ENCODE assay signal across 1 cellular context in the genomic region with DNA sequence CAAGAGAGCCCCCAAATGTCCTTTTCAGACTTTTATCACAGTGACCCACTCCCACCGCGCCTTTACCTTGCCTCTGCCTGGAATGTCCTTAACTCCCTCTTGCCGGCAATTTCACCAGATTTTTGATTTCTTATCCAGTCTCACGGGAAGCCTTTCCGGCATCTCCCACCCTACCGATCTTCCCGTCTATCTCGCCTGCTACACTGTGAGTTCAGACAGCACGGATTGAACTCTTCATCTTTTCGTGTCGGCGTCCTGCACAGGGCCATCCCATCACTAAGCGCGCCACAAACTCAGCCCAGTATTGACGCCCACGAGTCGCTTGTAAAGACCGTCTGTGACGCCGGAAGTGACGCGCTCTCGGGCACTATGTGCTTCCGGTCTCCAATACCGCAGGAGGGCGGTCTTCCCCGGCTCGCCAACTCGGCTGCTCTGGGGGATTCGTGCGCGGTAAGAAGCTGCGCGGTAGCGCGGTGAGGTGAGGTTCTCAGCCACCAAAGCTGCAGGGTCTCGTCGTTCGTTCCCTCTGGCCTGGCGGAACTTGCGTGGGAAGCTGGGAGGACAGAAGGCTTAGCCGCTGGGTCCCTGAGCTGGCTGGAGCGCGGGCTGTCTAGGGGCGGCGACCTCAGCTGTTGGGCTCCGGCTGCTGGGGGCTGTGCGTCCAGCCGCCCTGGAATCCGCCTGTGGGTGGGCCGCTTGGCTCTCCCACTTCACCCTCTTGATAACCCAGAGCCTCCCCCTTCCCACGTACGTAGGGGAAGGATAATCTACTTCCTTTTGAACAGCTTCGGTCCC.
TF ChIP-seq lines count a peak whose summit lies in the region.

A gene with protein sequence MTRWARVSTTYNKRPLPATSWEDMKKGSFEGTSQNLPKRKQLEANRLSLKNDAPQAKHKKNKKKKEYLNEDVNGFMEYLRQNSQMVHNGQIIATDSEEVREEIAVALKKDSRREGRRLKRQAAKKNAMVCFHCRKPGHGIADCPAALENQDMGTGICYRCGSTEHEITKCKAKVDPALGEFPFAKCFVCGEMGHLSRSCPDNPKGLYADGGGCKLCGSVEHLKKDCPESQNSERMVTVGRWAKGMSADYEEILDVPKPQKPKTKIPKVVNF (plus strand): TSS at position 367 of the 795 bp plus-strand sequence. CDS start 3,171 bp downstream, outside the sequence.

TF ChIP-seq in H1, 55 proteins besides CTCF, POLR2A, EP300 and RAD21 (continued from another document):
- TF ChIP-seq SAP30 (IDR thresholded peaks at IDR 0.05; ENCODE audit: insufficient read depth, insufficient replicate concordance, low read length), result no peak
- TF ChIP-seq KDM5A (IDR thresholded peaks at IDR 0.05; ENCODE audit: low read length), result peak; percentile 62; the same call in 1 of the 2 replicates
- no peak for TF ChIP-seq SIX5 (IDR thresholded peaks at IDR 0.05; ENCODE audit: low read depth, low read length)
- peak; percentile 48; the same call in 1 of the 2 replicates for TF ChIP-seq CHD2 (IDR thresholded peaks at IDR 0.05; ENCODE audit: low read length)
- TF ChIP-seq, protein P1, sequence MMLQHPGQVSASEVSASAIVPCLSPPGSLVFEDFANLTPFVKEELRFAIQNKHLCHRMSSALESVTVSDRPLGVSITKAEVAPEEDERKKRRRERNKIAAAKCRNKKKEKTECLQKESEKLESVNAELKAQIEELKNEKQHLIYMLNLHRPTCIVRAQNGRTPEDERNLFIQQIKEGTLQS (IDR thresholded peaks at IDR 0.05; ENCODE audit: insufficient read depth, low read depth, low read length), result peak; percentile 56; the same call in 1 of the 2 replicates
- TF ChIP-seq CBX5 (IDR thresholded peaks at IDR 0.05; ENCODE audit: low read depth, low read length), result no peak
- 0 out of 2 replicates have a peak, but pooled peaks have one; percentile 13 for TF ChIP-seq YY1 (IDR thresholded peaks at IDR 0.05; ENCODE audit: low read depth, low read length)
- TF ChIP-seq RBBP5 (IDR thresholded peaks at IDR 0.05; ENCODE audit: borderline replicate concordance, low read depth, low read length), result 0 out of 2 replicates have a peak, but pooled peaks have one; percentile 39
- TF ChIP-seq RXRA (IDR thresholded peaks at IDR 0.05; ENCODE audit: insufficient read depth, low read depth, low read length), result no peak
- TF ChIP-seq SP1 (IDR thresholded peaks at IDR 0.05; ENCODE audit: low read depth, low read length), result peak; percentile 63
- peak; percentile 86 for TF ChIP-seq EGR1 (IDR thresholded peaks at IDR 0.05; ENCODE audit: borderline replicate concordance, low read depth, low read length)
- no peak for TF ChIP-seq NANOG (IDR thresholded peaks at IDR 0.05; ENCODE audit: insufficient read depth, low read depth, low read length, poor library complexity, severe bottlenecking)
- TF ChIP-seq PHF8 (conservative IDR thresholded peaks at IDR 0.05; ENCODE audit: low read depth, low read length), result peak; percentile 99
- no peak for TF ChIP-seq CTBP2 (IDR thresholded peaks at IDR 0.05; ENCODE audit: borderline replicate concordance, insufficient read depth, insufficient read length, low read length)
- TF ChIP-seq GABPA (IDR thresholded peaks at IDR 0.05; ENCODE audit: borderline replicate concordance, insufficient read depth, low read length), result peak; percentile 97
- TF ChIP-seq, protein P2, sequence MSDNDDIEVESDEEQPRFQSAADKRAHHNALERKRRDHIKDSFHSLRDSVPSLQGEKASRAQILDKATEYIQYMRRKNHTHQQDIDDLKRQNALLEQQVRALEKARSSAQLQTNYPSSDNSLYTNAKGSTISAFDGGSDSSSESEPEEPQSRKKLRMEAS (IDR thresholded peaks at IDR 0.05), result peak; percentile 61; the same call in 1 of the 2 replicates
- no peak for TF ChIP-seq FOSL1 (IDR thresholded peaks at IDR 0.05; ENCODE audit: insufficient read depth, low read depth, low read length)
- TF ChIP-seq, protein P3, sequence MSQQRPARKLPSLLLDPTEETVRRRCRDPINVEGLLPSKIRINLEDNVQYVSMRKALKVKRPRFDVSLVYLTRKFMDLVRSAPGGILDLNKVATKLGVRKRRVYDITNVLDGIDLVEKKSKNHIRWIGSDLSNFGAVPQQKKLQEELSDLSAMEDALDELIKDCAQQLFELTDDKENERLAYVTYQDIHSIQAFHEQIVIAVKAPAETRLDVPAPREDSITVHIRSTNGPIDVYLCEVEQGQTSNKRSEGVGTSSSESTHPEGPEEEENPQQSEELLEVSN (IDR thresholded peaks at IDR 0.05), result no peak
- no peak for TF ChIP-seq NRF1 (IDR thresholded peaks at IDR 0.05; ENCODE audit: low read depth, low read length)
- peak; percentile 73 for TF ChIP-seq TAF7 (optimal IDR thresholded peaks at IDR 0.05; ENCODE audit: borderline replicate concordance, low read depth, low read length)
- TF ChIP-seq BRCA1 (IDR thresholded peaks at IDR 0.05; ENCODE audit: low read depth, low read length), result no peak
- peak; percentile 39 to 88; a peak in 2 of 4 replicates for TF ChIP-seq SIN3A (conservative IDR thresholded peaks at IDR 0.05 in 1 of 2, IDR thresholded peaks at IDR 0.05 in 1 of 2; ENCODE audit: low read depth in 1 of 2, low read length in 2 of 2)
- TF ChIP-seq KDM4A (IDR thresholded peaks at IDR 0.05; ENCODE audit: low read depth, low read length, severe bottlenecking), result no peak
- TF ChIP-seq, protein P4, sequence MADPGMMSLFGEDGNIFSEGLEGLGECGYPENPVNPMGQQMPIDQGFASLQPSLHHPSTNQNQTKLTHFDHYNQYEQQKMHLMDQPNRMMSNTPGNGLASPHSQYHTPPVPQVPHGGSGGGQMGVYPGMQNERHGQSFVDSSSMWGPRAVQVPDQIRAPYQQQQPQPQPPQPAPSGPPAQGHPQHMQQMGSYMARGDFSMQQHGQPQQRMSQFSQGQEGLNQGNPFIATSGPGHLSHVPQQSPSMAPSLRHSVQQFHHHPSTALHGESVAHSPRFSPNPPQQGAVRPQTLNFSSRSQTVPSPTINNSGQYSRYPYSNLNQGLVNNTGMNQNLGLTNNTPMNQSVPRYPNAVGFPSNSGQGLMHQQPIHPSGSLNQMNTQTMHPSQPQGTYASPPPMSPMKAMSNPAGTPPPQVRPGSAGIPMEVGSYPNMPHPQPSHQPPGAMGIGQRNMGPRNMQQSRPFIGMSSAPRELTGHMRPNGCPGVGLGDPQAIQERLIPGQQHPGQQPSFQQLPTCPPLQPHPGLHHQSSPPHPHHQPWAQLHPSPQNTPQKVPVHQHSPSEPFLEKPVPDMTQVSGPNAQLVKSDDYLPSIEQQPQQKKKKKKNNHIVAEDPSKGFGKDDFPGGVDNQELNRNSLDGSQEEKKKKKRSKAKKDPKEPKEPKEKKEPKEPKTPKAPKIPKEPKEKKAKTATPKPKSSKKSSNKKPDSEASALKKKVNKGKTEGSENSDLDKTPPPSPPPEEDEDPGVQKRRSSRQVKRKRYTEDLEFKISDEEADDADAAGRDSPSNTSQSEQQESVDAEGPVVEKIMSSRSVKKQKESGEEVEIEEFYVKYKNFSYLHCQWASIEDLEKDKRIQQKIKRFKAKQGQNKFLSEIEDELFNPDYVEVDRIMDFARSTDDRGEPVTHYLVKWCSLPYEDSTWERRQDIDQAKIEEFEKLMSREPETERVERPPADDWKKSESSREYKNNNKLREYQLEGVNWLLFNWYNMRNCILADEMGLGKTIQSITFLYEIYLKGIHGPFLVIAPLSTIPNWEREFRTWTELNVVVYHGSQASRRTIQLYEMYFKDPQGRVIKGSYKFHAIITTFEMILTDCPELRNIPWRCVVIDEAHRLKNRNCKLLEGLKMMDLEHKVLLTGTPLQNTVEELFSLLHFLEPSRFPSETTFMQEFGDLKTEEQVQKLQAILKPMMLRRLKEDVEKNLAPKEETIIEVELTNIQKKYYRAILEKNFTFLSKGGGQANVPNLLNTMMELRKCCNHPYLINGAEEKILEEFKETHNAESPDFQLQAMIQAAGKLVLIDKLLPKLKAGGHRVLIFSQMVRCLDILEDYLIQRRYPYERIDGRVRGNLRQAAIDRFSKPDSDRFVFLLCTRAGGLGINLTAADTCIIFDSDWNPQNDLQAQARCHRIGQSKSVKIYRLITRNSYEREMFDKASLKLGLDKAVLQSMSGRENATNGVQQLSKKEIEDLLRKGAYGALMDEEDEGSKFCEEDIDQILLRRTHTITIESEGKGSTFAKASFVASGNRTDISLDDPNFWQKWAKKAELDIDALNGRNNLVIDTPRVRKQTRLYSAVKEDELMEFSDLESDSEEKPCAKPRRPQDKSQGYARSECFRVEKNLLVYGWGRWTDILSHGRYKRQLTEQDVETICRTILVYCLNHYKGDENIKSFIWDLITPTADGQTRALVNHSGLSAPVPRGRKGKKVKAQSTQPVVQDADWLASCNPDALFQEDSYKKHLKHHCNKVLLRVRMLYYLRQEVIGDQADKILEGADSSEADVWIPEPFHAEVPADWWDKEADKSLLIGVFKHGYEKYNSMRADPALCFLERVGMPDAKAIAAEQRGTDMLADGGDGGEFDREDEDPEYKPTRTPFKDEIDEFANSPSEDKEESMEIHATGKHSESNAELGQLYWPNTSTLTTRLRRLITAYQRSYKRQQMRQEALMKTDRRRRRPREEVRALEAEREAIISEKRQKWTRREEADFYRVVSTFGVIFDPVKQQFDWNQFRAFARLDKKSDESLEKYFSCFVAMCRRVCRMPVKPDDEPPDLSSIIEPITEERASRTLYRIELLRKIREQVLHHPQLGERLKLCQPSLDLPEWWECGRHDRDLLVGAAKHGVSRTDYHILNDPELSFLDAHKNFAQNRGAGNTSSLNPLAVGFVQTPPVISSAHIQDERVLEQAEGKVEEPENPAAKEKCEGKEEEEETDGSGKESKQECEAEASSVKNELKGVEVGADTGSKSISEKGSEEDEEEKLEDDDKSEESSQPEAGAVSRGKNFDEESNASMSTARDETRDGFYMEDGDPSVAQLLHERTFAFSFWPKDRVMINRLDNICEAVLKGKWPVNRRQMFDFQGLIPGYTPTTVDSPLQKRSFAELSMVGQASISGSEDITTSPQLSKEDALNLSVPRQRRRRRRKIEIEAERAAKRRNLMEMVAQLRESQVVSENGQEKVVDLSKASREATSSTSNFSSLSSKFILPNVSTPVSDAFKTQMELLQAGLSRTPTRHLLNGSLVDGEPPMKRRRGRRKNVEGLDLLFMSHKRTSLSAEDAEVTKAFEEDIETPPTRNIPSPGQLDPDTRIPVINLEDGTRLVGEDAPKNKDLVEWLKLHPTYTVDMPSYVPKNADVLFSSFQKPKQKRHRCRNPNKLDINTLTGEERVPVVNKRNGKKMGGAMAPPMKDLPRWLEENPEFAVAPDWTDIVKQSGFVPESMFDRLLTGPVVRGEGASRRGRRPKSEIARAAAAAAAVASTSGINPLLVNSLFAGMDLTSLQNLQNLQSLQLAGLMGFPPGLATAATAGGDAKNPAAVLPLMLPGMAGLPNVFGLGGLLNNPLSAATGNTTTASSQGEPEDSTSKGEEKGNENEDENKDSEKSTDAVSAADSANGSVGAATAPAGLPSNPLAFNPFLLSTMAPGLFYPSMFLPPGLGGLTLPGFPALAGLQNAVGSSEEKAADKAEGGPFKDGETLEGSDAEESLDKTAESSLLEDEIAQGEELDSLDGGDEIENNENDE (IDR thresholded peaks at IDR 0.05; ENCODE audit: insufficient replicate concordance, low read length), result no peak
- TF ChIP-seq, protein P5, sequence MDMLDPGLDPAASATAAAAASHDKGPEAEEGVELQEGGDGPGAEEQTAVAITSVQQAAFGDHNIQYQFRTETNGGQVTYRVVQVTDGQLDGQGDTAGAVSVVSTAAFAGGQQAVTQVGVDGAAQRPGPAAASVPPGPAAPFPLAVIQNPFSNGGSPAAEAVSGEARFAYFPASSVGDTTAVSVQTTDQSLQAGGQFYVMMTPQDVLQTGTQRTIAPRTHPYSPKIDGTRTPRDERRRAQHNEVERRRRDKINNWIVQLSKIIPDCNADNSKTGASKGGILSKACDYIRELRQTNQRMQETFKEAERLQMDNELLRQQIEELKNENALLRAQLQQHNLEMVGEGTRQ (IDR thresholded peaks at IDR 0.05; ENCODE audit: low read length), result no peak
- no peak for TF ChIP-seq BCL11A (IDR thresholded peaks at IDR 0.05; ENCODE audit: low read depth in 2 of 2, low read length in 2 of 2)
- TF ChIP-seq TBP (IDR thresholded peaks at IDR 0.05; ENCODE audit: low read depth, low read length), result peak; percentile 87
- peak; percentile 12; the same call in 1 of the 2 replicates for TF ChIP-seq SP2 (IDR thresholded peaks at IDR 0.05; ENCODE audit: low read length)
- peak; percentile 12; the same call in 1 of the 2 replicates for TF ChIP-seq JUND (IDR thresholded peaks at IDR 0.05; ENCODE audit: low read length)
- peak; percentile 88 for TF ChIP-seq TAF1 (IDR thresholded peaks at IDR 0.05; ENCODE audit: low read depth, low read length)
- TF ChIP-seq RFX5 (IDR thresholded peaks at IDR 0.05; ENCODE audit: borderline replicate concordance, low read depth, low read length), result no peak
- TF ChIP-seq CREB1 (IDR thresholded peaks at IDR 0.05), result peak; percentile 100
- TF ChIP-seq SIRT6 (IDR thresholded peaks at IDR 0.05; ENCODE audit: low read length), result no peak
- TF ChIP-seq CEBPB (IDR thresholded peaks at IDR 0.05; ENCODE audit: low read depth, low read length), result no peak
- no peak for TF ChIP-seq MAFK (IDR thresholded peaks at IDR 0.05; ENCODE audit: low read depth, low read length)
- no peak; the same call in 1 of the 2 replicates for TF ChIP-seq TEAD4 (IDR thresholded peaks at IDR 0.05; ENCODE audit: low read depth, low read length)
- TF ChIP-seq SP4 (IDR thresholded peaks at IDR 0.05; ENCODE audit: low read length), result no peak
- TF ChIP-seq CHD1 (IDR thresholded peaks at IDR 0.05; ENCODE audit: low read depth, low read length), result no peak; the same call in 1 of the 2 replicates
- TF ChIP-seq POU5F1 (IDR thresholded peaks at IDR 0.05; ENCODE audit: low read depth, low read length), result no peak
- TF ChIP-seq BACH1 (IDR thresholded peaks at IDR 0.05; ENCODE audit: low read length), result no peak
- TF ChIP-seq, protein P6, sequence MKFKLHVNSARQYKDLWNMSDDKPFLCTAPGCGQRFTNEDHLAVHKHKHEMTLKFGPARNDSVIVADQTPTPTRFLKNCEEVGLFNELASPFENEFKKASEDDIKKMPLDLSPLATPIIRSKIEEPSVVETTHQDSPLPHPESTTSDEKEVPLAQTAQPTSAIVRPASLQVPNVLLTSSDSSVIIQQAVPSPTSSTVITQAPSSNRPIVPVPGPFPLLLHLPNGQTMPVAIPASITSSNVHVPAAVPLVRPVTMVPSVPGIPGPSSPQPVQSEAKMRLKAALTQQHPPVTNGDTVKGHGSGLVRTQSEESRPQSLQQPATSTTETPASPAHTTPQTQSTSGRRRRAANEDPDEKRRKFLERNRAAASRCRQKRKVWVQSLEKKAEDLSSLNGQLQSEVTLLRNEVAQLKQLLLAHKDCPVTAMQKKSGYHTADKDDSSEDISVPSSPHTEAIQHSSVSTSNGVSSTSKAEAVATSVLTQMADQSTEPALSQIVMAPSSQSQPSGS (IDR thresholded peaks at IDR 0.05; ENCODE audit: low read length), result 0 out of 2 replicates have a peak, but pooled peaks have one; percentile 16
- TF ChIP-seq HDAC6 (IDR thresholded peaks at IDR 0.05; ENCODE audit: low read depth, low read length), result no peak
- TF ChIP-seq HDAC2 (IDR thresholded peaks at IDR 0.05; ENCODE audit: borderline replicate concordance in 1 of 2, low read depth in 2 of 2, low read length in 2 of 2), result 0 out of 4 replicates have a peak, but pooled peaks of 1 of the 2 experiments have one; percentile 61
- no peak for TF ChIP-seq JUN (IDR thresholded peaks at IDR 0.05; ENCODE audit: low read depth, low read length)
- TF ChIP-seq RNF2 (IDR thresholded peaks at IDR 0.05; ENCODE audit: borderline replicate concordance, low read depth, low read length, missing control alignments, poor library complexity, severe bottlenecking), result no peak
TF ChIP-seq in H1: peak in this region for 23.
